1 cellular context compared by ENCODE assay signal in the genomic region with DNA sequence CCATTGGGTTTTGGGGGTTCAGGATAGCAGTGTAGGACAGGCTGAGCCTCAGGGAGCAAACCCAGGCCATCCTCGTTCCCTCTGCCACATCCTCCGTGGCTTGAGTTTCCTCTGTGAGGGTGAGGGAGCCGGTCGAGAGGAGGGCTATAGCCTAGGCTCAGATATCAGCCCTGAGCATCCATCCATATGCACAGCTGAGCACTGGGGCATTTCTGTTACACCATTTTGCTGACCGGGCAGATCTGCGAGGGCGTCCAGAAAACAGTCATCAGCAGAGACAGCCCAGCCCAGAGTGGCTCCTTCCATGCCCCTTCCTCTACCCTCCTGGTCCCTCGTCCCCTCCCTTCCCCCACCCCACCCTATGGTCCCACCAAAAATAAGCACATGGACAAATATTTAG.
TF ChIP-seq lines count a peak whose summit lies in the region.

No MANE protein-coding gene starts in this region.

TF ChIP-seq in H1, 55 proteins besides CTCF, POLR2A, EP300 and RAD21:
- no peak for TF ChIP-seq YY1 (IDR thresholded peaks at IDR 0.05; ENCODE audit: low read depth, low read length)
- TF ChIP-seq MAFK (IDR thresholded peaks at IDR 0.05; ENCODE audit: low read depth, low read length), result peak; percentile 64; the same call in 1 of the 2 replicates
- TF ChIP-seq CHD1 (IDR thresholded peaks at IDR 0.05; ENCODE audit: low read depth, low read length), result no peak
- TF ChIP-seq BACH1 (IDR thresholded peaks at IDR 0.05; ENCODE audit: low read length), result no peak
